Comparison of ENCODE assay signal across 9 cellular contexts in genomic region chr1:59272507-59272906, GRCh38. TPM values are rescaled to one million over a fixed set of nuclear protein-coding genes. Genes with fewer than 3 reads are reported as not detected.
DNase-seq lines count a peak whose midpoint lies in the region; ATAC-seq and TF ChIP-seq lines count a peak whose summit lies in the region.
"Had no signal": no experiment of that assay in that cellular context is flagged by ENCODE, and none has a peak within 500 bp of the region (broad histone marks: within the 10 kb centered on the region; RNA-seq: fewer than 3 reads in every experiment).

No MANE protein-coding gene starts in this region.

- no peak overlapping the region for H3K27ac ChIP-seq in endodermal cell (ENCODE audit: low read depth, low read length)
- H3K27ac ChIP-seq: SJCRH30 had no signal

- H3K27ac Mint-ChIP-seq in HFFc6 (peak overlapping the region; percentile 59), activated B cell treated with CpG ODN at 0.5 μM for 24 hours (peak overlapping the region; percentile 84), endodermal cell (no peak overlapping the region), chondrocyte (ENCODE audit: unreplicated experiment) (no peak overlapping the region)

- POLR2A ChIA-PET in activated B cell treated with CpG ODN at 0.5 μM for 24 hours (lab: Charles Lee) = interaction anchor here (0.7 to 2.4 kb wide), 9 partner anchors 11 to 490 kb away, joined by 3 to 39 read pairs (median 5); partner anchors contain the start of genes FGGY and JUN

- peaks cover 39% of the 10 kb centered on the region for H3K4me1 Mint-ChIP-seq in HFFc6 (ENCODE audit: low read depth)
- H3K4me1 Mint-ChIP-seq in activated B cell treated with CpG ODN at 0.5 μM for 24 hours = peaks cover 57% of the 10 kb centered on the region
- H3K4me1 Mint-ChIP-seq in endodermal cell = no peaks in the 10 kb centered on the region
- peaks cover 22% of the 10 kb centered on the region for H3K4me1 Mint-ChIP-seq in chondrocyte (ENCODE audit: low read depth)

- H3K9me3 ChIP-seq in endodermal cell (ENCODE audit: control insufficient read depth, low read length) = no peaks in the 10 kb centered on the region

- no peak for TF ChIP-seq CTCF in HFFc6 (IDR thresholded peaks at IDR 0.05)
- no peak for TF ChIP-seq CTCF in activated B cell treated with CpG ODN at 0.5 μM for 24 hours (IDR thresholded peaks at IDR 0.05)
- TF ChIP-seq CTCF in omental fat pad (IDR thresholded peaks at IDR 0.05) = no peak
- TF ChIP-seq CTCF in endodermal cell (conservative IDR thresholded peaks at IDR 0.05) = no peak
- no peak for TF ChIP-seq CTCF in chondrocyte (IDR thresholded peaks at IDR 0.05)

- DNase-seq in HFFc6 (no peak), activated B cell treated with CpG ODN at 0.5 μM for 24 hours (no peak), omental fat pad (ENCODE audit: low spot score) (no peak), ecto neural progenitor cell (ENCODE audit: low spot score) (no peak), endodermal cell (no peak), chondrocyte (ENCODE audit: low spot score) (no peak)
- DNase-seq in effector CD4-positive, alpha-beta T cell = no peak

- no peaks in the 10 kb centered on the region for H3K27me3 ChIP-seq in endodermal cell (ENCODE audit: control insufficient read depth, insufficient read depth, low read length, poor library complexity, severe bottlenecking)
- H3K27me3 ChIP-seq: SJCRH30 had no signal

- no peak overlapping the region for H3K9ac ChIP-seq in endodermal cell (ENCODE audit: extremely low read depth, low read length, poor library complexity, severe bottlenecking)

- H3K4me3 ChIP-seq in endodermal cell (ENCODE audit: low read length) = no peak overlapping the region
- H3K4me3 ChIP-seq: SJCRH30 had no signal

- H3K27me3 Mint-ChIP-seq in HFFc6 (ENCODE audit: insufficient read depth) (no peaks in the 10 kb centered on the region; the same call in 1 of the 2 replicates), activated B cell treated with CpG ODN at 0.5 μM for 24 hours (no peaks in the 10 kb centered on the region), endodermal cell (ENCODE audit: insufficient read depth) (no peaks in the 10 kb centered on the region), chondrocyte (ENCODE audit: low read depth) (no peaks in the 10 kb centered on the region)

- H3K36me3 Mint-ChIP-seq in HFFc6 (ENCODE audit: low read depth) = no peaks in the 10 kb centered on the region
- H3K36me3 Mint-ChIP-seq in activated B cell treated with CpG ODN at 0.5 μM for 24 hours (ENCODE audit: low read depth) = no peaks in the 10 kb centered on the region
- no peaks in the 10 kb centered on the region for H3K36me3 Mint-ChIP-seq in endodermal cell (ENCODE audit: low read depth)
- no peaks in the 10 kb centered on the region for H3K36me3 Mint-ChIP-seq in chondrocyte (ENCODE audit: low read depth)

- CTCF ChIA-PET in activated B cell treated with CpG ODN at 0.5 μM for 24 hours (lab: Charles Lee) = interaction anchor here (0.7 to 1.3 kb wide), 6 partner anchors 13 to 53 kb away, joined by 3 to 5 read pairs (median 4); no protein-coding TSS in a partner anchor

- H3K4me3 Mint-ChIP-seq in HFFc6 = no peak overlapping the region
- H3K4me3 Mint-ChIP-seq in activated B cell treated with CpG ODN at 0.5 μM for 24 hours = peak overlapping the region; percentile 57
- no peak overlapping the region for H3K4me3 Mint-ChIP-seq in endodermal cell
- H3K4me3 Mint-ChIP-seq in chondrocyte (ENCODE audit: unreplicated experiment) = no peak overlapping the region

- WGBS in endodermal cell (ENCODE audit: insufficient coverage in 1 of 2, insufficient read length in 1 of 2), 2 experiments = 88 to 90% methylated on average over 1 of the region's 1 CpG

- H3K36me3 ChIP-seq in endodermal cell (ENCODE audit: control insufficient read depth, insufficient read depth, low read length) = no peaks in the 10 kb centered on the region
- H3K36me3 ChIP-seq: SJCRH30 had no signal

- no peaks in the 10 kb centered on the region for H3K4me1 ChIP-seq in endodermal cell (ENCODE audit: control insufficient read depth, insufficient read depth, low read length)

- intact Hi-C loops in activated B cell treated with CpG ODN at 0.5 μM for 24 hours (cut with micrococcal nuclease) = loop anchor here (1.0 to 5.0 kb wide), 5 partner anchors 20 to 880 kb away; partner anchors contain the start of gene JUN

- H3K9me3 Mint-ChIP-seq in HFFc6 (no peaks in the 10 kb centered on the region), activated B cell treated with CpG ODN at 0.5 μM for 24 hours (no peaks in the 10 kb centered on the region), endodermal cell (no peaks in the 10 kb centered on the region), chondrocyte (ENCODE audit: low read depth) (peaks cover 7% of the 10 kb centered on the region)

- peak; percentile 80 for ATAC-seq in GM18511 (IDR thresholded peaks at IDR 0.05; ENCODE audit: unreplicated experiment)
- ATAC-seq in activated B cell treated with CpG ODN at 0.5 μM for 24 hours (ENCODE audit: low read depth) = peak; percentile 94
- ATAC-seq in omental fat pad (ENCODE audit: low FRiP score) = peak; percentile 19

RNA-seq across cellular contexts. Expression of gene FGGY, which starts 24.4 kb away (rescaled TPM):
- 10 to 100 TPM; 16.4 to 20.1 (median 18.7) TPM for total RNA-seq in HFFc6 (2021; fragmentation: NEBNext Ultra II Directional; extraction: Animal tissue kit (Norgen Biotek cat#: 25700))
- 22.1 and 24.0 TPM in 2 replicates for total RNA-seq in activated B cell treated with CpG ODN at 0.5 μM for 24 hours
- total RNA-seq in omental fat pad = 10 to 100 TPM in 3 of 4 donors, 1 to 10 TPM in 1; 4.9 to 20.6 (median 10.7) TPM
- total RNA-seq in endodermal cell = 10 to 100 TPM; 14.1 to 14.8 TPM
- 15.6 TPM for polyA plus RNA-seq in endodermal cell (2013, experiment 1 of 2)
- 11.9 TPM for polyA plus RNA-seq in endodermal cell (2013, experiment 2 of 2)
- total RNA-seq in chondrocyte = 9.0 to 13.6 TPM (median 10.6 TPM) in 3 replicates

Comparison
In these comparisons a context has a peak if more than half of its experiments do, and no peak if none do; other contexts are left out.
1. ATAC-seq: peak in every context shown above with its lines; median percentile 94 in activated B cell treated with CpG ODN at 0.5 μM for 24 hours; 80 in GM18511; 19 in omental fat pad.
2. H3K27ac Mint-ChIP-seq: peak in HFFc6 (single experiment) and activated B cell treated with CpG ODN at 0.5 μM for 24 hours (single experiment); none in endodermal cell (single experiment) and chondrocyte (single experiment).